In the genomic region with DNA sequence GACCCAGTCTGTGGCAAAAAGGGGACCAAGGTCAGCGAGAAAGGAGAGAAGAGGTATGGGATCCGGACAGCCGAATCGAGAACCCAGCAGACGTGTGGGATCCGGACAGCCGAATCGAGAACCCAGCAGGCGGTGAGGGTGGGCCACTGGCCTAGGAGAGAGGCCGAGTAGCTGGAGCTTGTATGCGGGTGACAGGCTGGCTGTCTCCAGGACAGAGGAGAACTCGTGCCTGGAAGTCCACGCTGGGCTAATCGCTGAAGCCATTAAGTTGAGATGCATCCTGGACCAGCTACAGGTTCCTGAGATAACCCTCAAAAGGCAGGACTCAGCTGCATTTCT, we compare ENCODE assay signal across 11 cellular contexts. TPM values are rescaled to one million over a fixed set of nuclear protein-coding genes. Genes with fewer than 3 reads are reported as not detected.
A peak's percentile ranks its signal among the peaks of the same experiment; 100 is the strongest.
DNase-seq lines count a peak whose midpoint lies in the region; ATAC-seq, FAIRE-seq and TF ChIP-seq lines count a peak whose summit lies in the region.
"Had no signal": no experiment of that assay in that cellular context is flagged by ENCODE, and none has a peak within 500 bp of the region (broad histone marks: within the 10 kb centered on the region; RNA-seq: fewer than 3 reads in every experiment).

No MANE protein-coding gene starts in this region.

- peak overlapping the region; percentile 65 for H3K9ac ChIP-seq in OCI-LY1 (ENCODE audit: low read length)
- H3K9ac ChIP-seq in astrocyte (ENCODE audit: low read length) = no peak overlapping the region
- H3K9ac ChIP-seq in kidney (ENCODE audit: low read length in 2 of 2) = peak overlapping the region in 1 of 2 donors; percentile 51
- peak overlapping the region in 1 of 3 donors; percentile 71 for H3K9ac ChIP-seq in skeletal muscle tissue (ENCODE audit: low read depth in 1 of 3, low read length in 3 of 3)

- H4K20me1 ChIP-seq in OCI-LY1 (ENCODE audit: insufficient read depth, low read length) = no peaks in the 10 kb centered on the region
- peaks cover 87% of the 10 kb centered on the region for H4K20me1 ChIP-seq in astrocyte (ENCODE audit: insufficient read depth, low read length)

- peaks cover 100% of the 10 kb centered on the region for H3K4me1 ChIP-seq in OCI-LY1 (ENCODE audit: insufficient read depth, low read length, severe bottlenecking)
- peaks cover 25% of the 10 kb centered on the region for H3K4me1 ChIP-seq in astrocyte (ENCODE audit: insufficient read depth, low read length)
- H3K4me1 ChIP-seq in kidney (ENCODE audit: control insufficient read depth in 1 of 2, insufficient read depth in 1 of 2, low read depth in 1 of 2, low read length in 2 of 2) = peaks cover 58 to 61% of the 10 kb centered on the region in 2 donors
- H3K4me1 ChIP-seq in skeletal muscle tissue (ENCODE audit: control insufficient read depth in 3 of 3, insufficient read depth in 3 of 3, low read length in 3 of 3) = peaks cover 46 to 66% (median 62%) of the 10 kb centered on the region in 3 donors

- no peak for ATAC-seq in HG03571 (IDR thresholded peaks at IDR 0.05; ENCODE audit: unreplicated experiment)
- no peak for ATAC-seq in HG02938 (IDR thresholded peaks at IDR 0.05; ENCODE audit: unreplicated experiment)

- no peaks in the 10 kb centered on the region for H3K9me3 Mint-ChIP-seq in astrocyte (ENCODE audit: unreplicated experiment)
- H3K9me3 Mint-ChIP-seq: activated CD4-positive, alpha-beta T cell treated with anti-CD3 and anti-CD28 coated beads, Interleukin-2, amount 10 ng/mL, durations not matched to agents 7 days and 5 days had no signal

- no peaks in the 10 kb centered on the region; the same call in 1 of the 2 replicates for H3F3A ChIP-seq in OCI-LY1 (ENCODE audit: insufficient read depth, low read length)

- peak overlapping the region; percentile 66 for H3K4me3 Mint-ChIP-seq in astrocyte (ENCODE audit: unreplicated experiment)
- H3K4me3 Mint-ChIP-seq: activated CD4-positive, alpha-beta T cell treated with anti-CD3 and anti-CD28 coated beads, Interleukin-2, amount 10 ng/mL, durations not matched to agents 7 days and 5 days had no signal

- peaks cover 2% of the 10 kb centered on the region for H3K36me3 Mint-ChIP-seq in astrocyte (ENCODE audit: low read depth, unreplicated experiment)

- H3K27me3 ChIP-seq in OCI-LY1 (ENCODE audit: insufficient read depth, low read length) (no peaks in the 10 kb centered on the region), astrocyte (ENCODE audit: insufficient read depth, low read length) (no peaks in the 10 kb centered on the region), skeletal muscle tissue (ENCODE audit: control insufficient read depth in 3 of 3, insufficient read depth in 3 of 3, low read length in 3 of 3) (no peaks in the 10 kb centered on the region)

- intact Hi-C loops in kidney (cut with DNase I) = no loop called here

- peaks cover 13% of the 10 kb centered on the region for H3K4me1 Mint-ChIP-seq in astrocyte (ENCODE audit: low read depth, unreplicated experiment)

- H3K4me2 ChIP-seq in OCI-LY1 (ENCODE audit: low read length) = peak overlapping the region; percentile 68
- peak overlapping the region; percentile 53 for H3K4me2 ChIP-seq in astrocyte (ENCODE audit: low read length)

- H3K9me3 ChIP-seq in OCI-LY1 (ENCODE audit: low read length) (no peaks in the 10 kb centered on the region), astrocyte (ENCODE audit: insufficient read depth, low read depth, low read length) (no peaks in the 10 kb centered on the region), kidney (ENCODE audit: control insufficient read depth in 1 of 2, low read length in 2 of 2) (no peaks in the 10 kb centered on the region), skeletal muscle tissue (ENCODE audit: control insufficient read depth in 3 of 3, low read length in 3 of 3) (no peaks in the 10 kb centered on the region)
- H3K9me3 ChIP-seq: Caco-2 had no signal

- no peaks in the 10 kb centered on the region for H3K9me2 ChIP-seq in OCI-LY1 (ENCODE audit: low read depth, low read length)

- H3K79me2 ChIP-seq in OCI-LY1 (ENCODE audit: insufficient read depth, low read length) (peaks cover 47% of the 10 kb centered on the region), astrocyte (ENCODE audit: insufficient read depth, low read length) (peaks cover 92% of the 10 kb centered on the region)

- TF ChIP-seq CTCF in OCI-LY1 (IDR thresholded peaks at IDR 0.05; ENCODE audit: low read length) = no peak
- no peak for TF ChIP-seq CTCF in astrocyte (IDR thresholded peaks at IDR 0.05; ENCODE audit: insufficient read depth, low read depth, low read length)
- TF ChIP-seq CTCF in kidney (IDR thresholded peaks at IDR 0.05; ENCODE audit: borderline replicate concordance, extremely low read depth, insufficient read depth) = no peak

- H3K27ac Mint-ChIP-seq in astrocyte (ENCODE audit: unreplicated experiment) = no peak overlapping the region
- H3K27ac Mint-ChIP-seq: activated CD4-positive, alpha-beta T cell treated with anti-CD3 and anti-CD28 coated beads, Interleukin-2, amount 10 ng/mL, durations not matched to agents 7 days and 5 days had no signal

- H2AFZ ChIP-seq in OCI-LY1 (ENCODE audit: low read length) (no peak overlapping the region), astrocyte (ENCODE audit: low read depth, low read length) (no peak overlapping the region)

- H3K4me3 ChIP-seq in OCI-LY1 (ENCODE audit: low read depth, low read length, poor library complexity, severe bottlenecking) (peak overlapping the region; percentile 23), astrocyte (ENCODE audit: insufficient read depth, low read depth, low read length) (no peak overlapping the region), kidney (ENCODE audit: low read length in 2 of 2) (no peak overlapping the region), skeletal muscle tissue (ENCODE audit: low read length in 3 of 3) (no peak overlapping the region)

- H3K36me3 ChIP-seq in OCI-LY1 (ENCODE audit: insufficient read depth, low read length) = peaks cover 19% of the 10 kb centered on the region
- H3K36me3 ChIP-seq in astrocyte (ENCODE audit: insufficient read depth, low read length) = no peaks in the 10 kb centered on the region
- H3K36me3 ChIP-seq in kidney (ENCODE audit: control insufficient read depth in 1 of 2, insufficient read depth in 2 of 2, low read length in 2 of 2) = no peaks in the 10 kb centered on the region
- peaks cover 0 to 6% (median 2%) of the 10 kb centered on the region in 3 donors for H3K36me3 ChIP-seq in skeletal muscle tissue (ENCODE audit: control insufficient read depth in 3 of 3, insufficient read depth in 3 of 3, low read length in 3 of 3)

- H3K27me3 Mint-ChIP-seq in astrocyte (ENCODE audit: low read depth, unreplicated experiment) = no peaks in the 10 kb centered on the region
- H3K27me3 Mint-ChIP-seq: activated CD4-positive, alpha-beta T cell treated with anti-CD3 and anti-CD28 coated beads, Interleukin-2, amount 10 ng/mL, durations not matched to agents 7 days and 5 days had no signal

- FAIRE-seq in astrocyte (lab: Jason Lieb, UNC) (no peak), kidney (lab: Jason Lieb, UNC) (no peak)
- FAIRE-seq: colon had no signal

- DNase-seq in astrocyte (ENCODE audit: low read depth) (no peak), kidney (peak; percentile 73), NCI-H524 (lab: John Stamatoyannopoulos, UW) (no peak)
- DNase-seq: activated CD4-positive, alpha-beta T cell treated with anti-CD3 and anti-CD28 coated beads, Interleukin-2, amount 10 ng/mL, durations not matched to agents 7 days and 5 days; T-helper 1 cell had no signal

- H3K27ac ChIP-seq in OCI-LY1 (ENCODE audit: low read depth, low read length, poor library complexity, severe bottlenecking) = peak overlapping the region; percentile 96
- no peak overlapping the region for H3K27ac ChIP-seq in astrocyte (ENCODE audit: low read depth, low read length)
- H3K27ac ChIP-seq in kidney (ENCODE audit: low read depth in 2 of 2, low read length in 2 of 2) = peak overlapping the region; percentile 73 to 83
- H3K27ac ChIP-seq in skeletal muscle tissue (ENCODE audit: low read depth, low read length) = peak overlapping the region; percentile 39

RNA-seq across cellular contexts. Expression of a gene that starts 6.0 kb away (rescaled TPM):
- total RNA-seq in astrocyte (18.8 and 23.2 TPM in 2 replicates), kidney (28.2 TPM), skeletal muscle tissue (18.3 TPM)
- polyA plus RNA-seq in kidney (ENCODE audit: insufficient read depth, low read depth, low replicate concordance) = 21.6 TPM

RNA-seq across cellular contexts. Expression of a gene that starts 30.4 kb away (rescaled TPM):
- total RNA-seq in astrocyte = 20.9 and 24.2 TPM in 2 replicates
- 39.4 TPM for total RNA-seq in kidney
- 24.6 TPM for polyA plus RNA-seq in kidney (ENCODE audit: insufficient read depth, low read depth, low replicate concordance)
- total RNA-seq in skeletal muscle tissue = 6.8 TPM
